Comparison of ENCODE assay signal across 28 cellular contexts in genomic region chr7:154627571-154628290, GRCh38.
"Had no signal": no experiment of that assay in that cellular context is flagged by ENCODE, and none has a peak within 500 bp of the region (broad histone marks: within the 10 kb centered on the region; RNA-seq: fewer than 3 reads in every experiment).

No MANE protein-coding gene starts in this region.

- H3K4me2 ChIP-seq: smooth muscle cell had no signal

- H3K4me1 Mint-ChIP-seq: activated B cell treated with CpG ODN at 0.5 μM for 24 hours; activated T-helper 17 cell treated with anti-CD3 and anti-CD28 coated beads, Interleukin-2, amount 50 U/mL, for 72 hours; stimulated activated memory B cell treated with anti-CD40 and anti-IgM and Interleukin-4, amounts not matched to agents 10 μg/mL and 1 μg/mL and 100 μg/mL, for 72 hours had no signal

- H3K4me3 ChIP-seq: cardiac muscle cell, heart left ventricle, left ventricle myocardium inferior, lung, mucosa of descending colon, right atrium auricular region, smooth muscle cell, stomach, transverse colon had no signal

- H3K4me1 ChIP-seq: foreskin keratinocyte, heart left ventricle, left ventricle myocardium inferior, right atrium auricular region, stomach, transverse colon had no signal

- H3K36me3 Mint-ChIP-seq: brain; natural killer cell treated with Interleukin-12 subunit alpha and Interleukin-12 subunit beta and Interleukin-15 and Interleukin-18, amount 100 ng/mL, for 72 hours; stimulated activated memory B cell treated with anti-CD40 and anti-IgM and Interleukin-4, amounts not matched to agents 10 μg/mL and 1 μg/mL and 100 μg/mL, for 72 hours had no signal

- H3K27me3 ChIP-seq: cardiac muscle cell, foreskin keratinocyte, right atrium auricular region, transverse colon had no signal

- DNase-seq: activated B cell treated with CpG ODN at 0.5 μM for 24 hours; activated CD4-positive, alpha-beta T cell treated with anti-CD3 and anti-CD28 coated beads, Interleukin-2, amount 50 U/mL, for 1 hour; activated CD8-positive, alpha-beta T cell treated with anti-CD3 and anti-CD28 coated beads for 36 hours; activated gamma-delta T cell treated with Interleukin-2 at 50 U/mL for 16 hours; activated naive CD4-positive, alpha-beta T cell treated with anti-CD3 and anti-CD28 coated beads, Interleukin-2, amount 50 U/mL, for 16 hours; activated T-cell treated with anti-CD3 and anti-CD28 coated beads, Interleukin-2, amount 50 U/mL, for 4 hours; amniotic stem cell; cortex of kidney; foreskin keratinocyte; heart left ventricle; kidney glomerular epithelial cell; left ventricle myocardium inferior; mucosa of descending colon; stimulated activated CD4-positive, alpha-beta T cell treated with anti-CD3 and anti-CD28 coated beads, Interleukin-1b, Interleukin-23, amount 100 ng/mL, for 48 hours; stimulated activated CD4-positive, alpha-beta T cell treated with anti-CD3 and anti-CD28 coated beads, Interleukin-4, amount 100 ng/mL, for 4 hours; stimulated activated CD8-positive, alpha-beta memory T cell treated with anti-CD3 and anti-CD28 coated beads, Interleukin-4, amount 100 ng/mL, for 48 hours; stomach; transverse colon had no signal

- H3K4me3 Mint-ChIP-seq: activated B cell treated with CpG ODN at 0.5 μM for 24 hours; activated CD8-positive, alpha-beta T cell treated with anti-CD3 and anti-CD28 coated beads for 36 hours; activated T-cell treated with anti-CD3 and anti-CD28 coated beads, Interleukin-2, amount 50 U/mL, for 4 hours; activated T-helper 17 cell treated with anti-CD3 and anti-CD28 coated beads, Interleukin-2, amount 50 U/mL, for 72 hours; brain; natural killer cell treated with Interleukin-12 subunit alpha and Interleukin-12 subunit beta and Interleukin-15 and Interleukin-18, amount 100 ng/mL, for 72 hours; stimulated activated memory B cell treated with anti-CD40 and anti-IgM and Interleukin-4, amounts not matched to agents 10 μg/mL and 1 μg/mL and 100 μg/mL, for 72 hours had no signal

- H3K27ac Mint-ChIP-seq: activated B cell treated with CpG ODN at 0.5 μM for 24 hours; activated CD8-positive, alpha-beta T cell treated with anti-CD3 and anti-CD28 coated beads for 36 hours; activated T-helper 17 cell treated with anti-CD3 and anti-CD28 coated beads, Interleukin-2, amount 50 U/mL, for 72 hours; natural killer cell treated with Interleukin-12 subunit alpha and Interleukin-12 subunit beta and Interleukin-15 and Interleukin-18, amount 100 ng/mL, for 72 hours; stimulated activated memory B cell treated with anti-CD40 and anti-IgM and Interleukin-4, amounts not matched to agents 10 μg/mL and 1 μg/mL and 100 μg/mL, for 72 hours had no signal

- H3K9me3 ChIP-seq: heart left ventricle, left ventricle myocardium inferior, mucosa of descending colon, right atrium auricular region, stomach, transverse colon had no signal

- H3K27me3 Mint-ChIP-seq: activated B cell treated with CpG ODN at 0.5 μM for 24 hours; activated CD8-positive, alpha-beta T cell treated with anti-CD3 and anti-CD28 coated beads for 36 hours; activated T-helper 17 cell treated with anti-CD3 and anti-CD28 coated beads, Interleukin-2, amount 50 U/mL, for 72 hours; brain; natural killer cell treated with Interleukin-12 subunit alpha and Interleukin-12 subunit beta and Interleukin-15 and Interleukin-18, amount 100 ng/mL, for 72 hours; stimulated activated memory B cell treated with anti-CD40 and anti-IgM and Interleukin-4, amounts not matched to agents 10 μg/mL and 1 μg/mL and 100 μg/mL, for 72 hours had no signal

- H3K36me3 ChIP-seq: cardiac muscle cell, heart left ventricle, left ventricle myocardium inferior, right atrium auricular region, stomach, transverse colon had no signal

- H3K27ac ChIP-seq: cardiac muscle cell, foreskin keratinocyte, heart left ventricle, left ventricle myocardium inferior, right atrium auricular region, stomach, transverse colon had no signal

- FAIRE-seq: endothelial cell of umbilical vein, urothelium cell line had no signal

- ATAC-seq: activated CD8-positive, alpha-beta T cell treated with anti-CD3 and anti-CD28 coated beads for 36 hours; activated T-cell treated with anti-CD3 and anti-CD28 coated beads, Interleukin-2, amount 50 U/mL, for 4 hours; activated T-helper 17 cell treated with anti-CD3 and anti-CD28 coated beads, Interleukin-2, amount 50 U/mL, for 72 hours; foreskin keratinocyte; heart left ventricle; mucosa of descending colon; natural killer cell treated with Interleukin-12 subunit alpha and Interleukin-12 subunit beta and Interleukin-15 and Interleukin-18, amount 100 ng/mL, for 72 hours; stimulated activated memory B cell treated with anti-CD40 and anti-IgM and Interleukin-4, amounts not matched to agents 10 μg/mL and 1 μg/mL and 100 μg/mL, for 72 hours had no signal
